ENCODE assay signal across 8 cellular contexts in genomic region chr7:50304158-50304910, GRCh38. TPM values are rescaled to one million over a fixed set of nuclear protein-coding genes. Genes with fewer than 3 reads are reported as not detected.
DNase-seq lines count a peak whose midpoint lies in the region; ATAC-seq, FAIRE-seq and TF ChIP-seq lines count a peak whose summit lies in the region.

TSS of gene IKZF1 (plus strand) at chr7:50304716. CDS start at chr7:50319062, 14,346 bp downstream.

- peak within 1 kb of the TSS; percentile 67 for H3K27ac ChIP-seq in GM12878 (ENCODE audit: control insufficient read depth, insufficient read depth)

- peak; percentile 33 for TF ChIP-seq POLR2A in GM12878 (IDR thresholded peaks at IDR 0.05; ENCODE audit: low read depth, low read length)

- in situ Hi-C loops in GM12878 (cut with MboI), result no loop called here

- TF ChIP-seq EP300 in GM12878 (IDR thresholded peaks at IDR 0.05; ENCODE audit: borderline replicate concordance in 1 of 2, control insufficient read depth in 1 of 2, low read depth in 2 of 2, low read length in 2 of 2), result no peak

- CTCF ChIA-PET in T-cell (lab: Charles Lee) (interaction anchor here (0.7 to 2.2 kb wide), 12 partner anchors 11 to 101 kb away, joined by 3 to 13 read pairs (median 4); no protein-coding TSS in a partner anchor), GM12878 (lab: Yijun Ruan, JAX) (interaction anchor here (0.6 to 14.5 kb wide), 12 partner anchors 8 to 857 kb away, joined by 3 to 250 read pairs (median 4); no protein-coding TSS in a partner anchor)

- H3K4me1 Mint-ChIP-seq in T-cell, result peaks cover 55 to 69% (median 57%) of the 10 kb centered on the region in 3 donors

- H3K27me3 ChIP-seq in GM12878 (replicated peaks in 1 of 2; ENCODE audit: control insufficient read depth in 2 of 2, insufficient read depth in 2 of 2, low read length in 1 of 2) (no peaks in the 10 kb centered on the region), kidney epithelial cell (ENCODE audit: control insufficient read depth, insufficient read depth, low read length) (peaks cover 41% of the 10 kb centered on the region)

- H3K9me3 Mint-ChIP-seq in T-cell, result no peaks in the 10 kb centered on the region

- FAIRE-seq in GM12878 (lab: Jason Lieb, UNC), result no peak

- WGBS in GM12878 (ENCODE audit: insufficient coverage, insufficient replicate concordance, low lambda C conversion rate, missing lambda C conversion rate), result under 1% methylated on average over 42 of the region's 102 CpGs

- SMC1A ChIA-PET in GM12878 (lab: Charles Lee; ENCODE audit: uncharacterized antibody, unreplicated experiment), result interaction anchor here (0.6 to 12.9 kb wide), 16 partner anchors 10 to 212 kb away, joined by 3 to 356 read pairs (median 10); no protein-coding TSS in a partner anchor

- H3K9ac ChIP-seq in GM12878 (ENCODE audit: control insufficient read depth, insufficient read depth, low read length), result peak within 1 kb of the TSS; percentile 50

- POLR2A ChIA-PET in T-cell (lab: Charles Lee) (interaction anchor here (0.6 to 1.7 kb wide), 11 partner anchors 11 to 64 kb away, joined by 3 to 14 read pairs (median 5); no protein-coding TSS in a partner anchor), GM12878 (lab: Charles Lee) (interaction anchor here (1.1 to 12.6 kb wide), 11 partner anchors 9 to 46 kb away, joined by 3 to 165 read pairs (median 5); no protein-coding TSS in a partner anchor)

- H4K20me1 ChIP-seq in GM12878 (ENCODE audit: control insufficient read depth, insufficient read depth), result no peaks in the 10 kb centered on the region

- peaks cover 49% of the 10 kb centered on the region for H3K79me2 ChIP-seq in GM12878 (ENCODE audit: control insufficient read depth, insufficient read depth, low read length)

- H3K36me3 Mint-ChIP-seq in T-cell, result peaks cover 38% of the 10 kb centered on the region

- H3K4me2 ChIP-seq in GM12878 (ENCODE audit: control insufficient read depth, insufficient read depth), result peak within 1 kb of the TSS; percentile 62

- RAD21 ChIA-PET in GM12878 (lab: Charles Lee; ENCODE audit: unreplicated experiment), result interaction anchor here (0.8 to 13.0 kb wide), 11 partner anchors 11 to 162 kb away, joined by 3 to 293 read pairs (median 6); no protein-coding TSS in a partner anchor

- peak within 1 kb of the TSS; percentile 79 for H3K4me3 ChIP-seq in GM12878
- peak within 1 kb of the TSS; percentile 43 for H3K4me3 ChIP-seq in kidney epithelial cell (ENCODE audit: low read depth, low read length)

- no peak for TF ChIP-seq RAD21 in GM12878 (IDR thresholded peaks at IDR 0.05; ENCODE audit: insufficient read depth, low read depth, low read length)

- peak within 1 kb of the TSS; percentile 95 to 100 for H3K27ac Mint-ChIP-seq in T-cell

- intact Hi-C loops in GM12878 (cut with micrococcal nuclease; ENCODE audit: unreplicated experiment), result loop anchor here (2.0 kb wide), 1 partner anchor 162 kb away; no protein-coding TSS in a partner anchor

- H3K4me3 Mint-ChIP-seq in T-cell, result peak within 1 kb of the TSS; percentile 95 to 99 (median 98)

- H2AFZ ChIP-seq in GM12878 (ENCODE audit: control insufficient read depth, low read depth, low read length), result peak within 1 kb of the TSS; percentile 77

- peaks cover 10% of the 10 kb centered on the region for H3K4me1 ChIP-seq in GM12878 (ENCODE audit: control insufficient read depth, insufficient read depth, low read length)

- no peaks in the 10 kb centered on the region for H3K9me3 ChIP-seq in GM12878 (replicated peaks; ENCODE audit: control insufficient read depth, insufficient read depth, low read length)

- BruUV-seq in GM12878 (replicated peaks; lab: Mats Ljungman, UMichigan), result no TSS peak

- peak; percentile 44 for DNase-seq in DMS79 treated with DMSO at 0.1 percent for 48 hours (lab: John Stamatoyannopoulos, UW)
- DNase-seq in DMS79 (lab: John Stamatoyannopoulos, UW), result no peak
- peak in 29 of 34 experiments; percentile 35 to 71 (median 50) for DNase-seq in T-cell
- no peak for DNase-seq in GM12878 (ENCODE audit: low read depth, low spot score)
- no peak for DNase-seq in kidney epithelial cell (ENCODE audit: low read depth)
- DNase-seq in stimulated activated CD4-positive, alpha-beta T cell treated with anti-CD3 and anti-CD28 coated beads, Interleukin-4, amount 100 ng/mL, for 1 hour, result peak; percentile 77
- DNase-seq in NCI-H2227 treated with DMSO at 0.1 percent for 48 hours (lab: John Stamatoyannopoulos, UW), result no peak

- no peaks in the 10 kb centered on the region for H3K27me3 Mint-ChIP-seq in T-cell

- ATAC-seq in HG03108 (IDR thresholded peaks at IDR 0.05; ENCODE audit: unreplicated experiment) (peak; percentile 31), T-cell (replicated peaks in 1 of 4) (peak; percentile 43 to 57 (median 52)), GM12878 (peak; percentile 41)

- H3K36me3 ChIP-seq in GM12878 (ENCODE audit: control insufficient read depth in 2 of 2, insufficient read depth in 2 of 2, low read length in 1 of 2) (no peaks in the 10 kb centered on the region), kidney epithelial cell (ENCODE audit: control insufficient read depth, insufficient read depth, low read length) (no peaks in the 10 kb centered on the region)

- TF ChIP-seq CTCF in GM12878 (IDR thresholded peaks at IDR 0.05 in 2 of 3, conservative IDR thresholded peaks at IDR 0.05 in 1 of 3; ENCODE audit: control insufficient read depth in 2 of 3, extremely low read depth in 1 of 3, insufficient read depth in 1 of 3, low read depth in 3 of 3, low read length in 3 of 3) (no peak; a peak in 1 of 6 replicates), kidney epithelial cell (IDR thresholded peaks at IDR 0.05; ENCODE audit: insufficient read depth, low read length, poor library complexity, severe bottlenecking) (no peak)

TF ChIP-seq in GM12878, 131 proteins besides CTCF, POLR2A, EP300 and RAD21 (continues in another document):
- TF ChIP-seq BACH1 (IDR thresholded peaks at IDR 0.05; ENCODE audit: borderline replicate concordance), result 0 out of 2 replicates have a peak, but pooled peaks have one; percentile 6
- TF ChIP-seq TAF1 (IDR thresholded peaks at IDR 0.05; ENCODE audit: borderline replicate concordance, low read depth, low read length), result 0 out of 2 replicates have a peak, but pooled peaks have one; percentile 20
- no peak for TF ChIP-seq STAT3 (IDR thresholded peaks at IDR 0.05; ENCODE audit: low read depth, low read length)
- 0 out of 2 replicates have a peak, but pooled peaks have one; percentile 65 for TF ChIP-seq RB1 (IDR thresholded peaks at IDR 0.05; ENCODE audit: borderline replicate concordance)
- peak in 1 of 2 experiments; percentile 27; a peak in 2 of 4 replicates for TF ChIP-seq BHLHE40 (IDR thresholded peaks at IDR 0.05; ENCODE audit: borderline replicate concordance in 1 of 2, low read depth in 2 of 2, low read length in 1 of 2)
- no peak for TF ChIP-seq YY1 (IDR thresholded peaks at IDR 0.05; ENCODE audit: low read depth, low read length)
- TF ChIP-seq, protein P1, sequence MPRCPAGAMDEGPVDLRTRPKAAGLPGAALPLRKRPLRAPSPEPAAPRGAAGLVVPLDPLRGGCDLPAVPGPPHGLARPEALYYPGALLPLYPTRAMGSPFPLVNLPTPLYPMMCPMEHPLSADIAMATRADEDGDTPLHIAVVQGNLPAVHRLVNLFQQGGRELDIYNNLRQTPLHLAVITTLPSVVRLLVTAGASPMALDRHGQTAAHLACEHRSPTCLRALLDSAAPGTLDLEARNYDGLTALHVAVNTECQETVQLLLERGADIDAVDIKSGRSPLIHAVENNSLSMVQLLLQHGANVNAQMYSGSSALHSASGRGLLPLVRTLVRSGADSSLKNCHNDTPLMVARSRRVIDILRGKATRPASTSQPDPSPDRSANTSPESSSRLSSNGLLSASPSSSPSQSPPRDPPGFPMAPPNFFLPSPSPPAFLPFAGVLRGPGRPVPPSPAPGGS (IDR thresholded peaks at IDR 0.05; ENCODE audit: borderline replicate concordance, insufficient read depth, low read depth, low read length, poor library complexity, severe bottlenecking), result no peak
- no peak for TF ChIP-seq ZNF384 (IDR thresholded peaks at IDR 0.05; ENCODE audit: borderline replicate concordance, low read depth, low read length)
- 0 out of 2 replicates have a peak, but pooled peaks have one; percentile 3 for TF ChIP-seq ZSCAN29 (IDR thresholded peaks at IDR 0.05)
- peak; percentile 67 for TF ChIP-seq NR2F1 (conservative IDR thresholded peaks at IDR 0.05)

RNA-seq across cellular contexts. Expression of gene IKZF1, which starts in this region (rescaled TPM):
- total RNA-seq in T-cell, result 100 to 1,000 TPM; 429 to 525 (median 494) TPM
- 250 and 261 TPM in 2 replicates for total RNA-seq in GM12878 (2013; cell fraction: nucleolus; rRNA removed)
- total RNA-seq in GM12878 (2014; rRNA removed), result 101 and 104 TPM in 2 replicates
- 69.5 and 70.2 TPM in 2 replicates for total RNA-seq in GM12878 (2014; rRNA removed; fragmentation: Illumina TruSeq; extraction: Trizol)
- 125 and 131 TPM in 2 replicates for total RNA-seq in GM12878 (2021)
- 23.9 TPM for polyA plus RNA-seq in GM12878 (2011; ENCODE audit: low read depth)
- polyA plus RNA-seq in GM12878 (2011; rRNA removed), result 58.5 and 61.7 TPM in 2 replicates
- polyA plus RNA-seq in GM12878 (2011; cell fraction: cytosol; rRNA removed), result 60.4 and 68.7 TPM in 2 replicates
- 76.4 and 80.1 TPM in 2 replicates for polyA plus RNA-seq in GM12878 (2011; cell fraction: nucleus; rRNA removed)
- 30.9 and 31.5 TPM in 2 replicates for polyA plus RNA-seq in GM12878 (2012)
- 73.0 and 73.8 TPM in 2 replicates for polyA plus RNA-seq in GM12878 (2014; fragmentation: Illumina TruSeq; extraction: Trizol)
- 10 to 100 TPM; 27.2 to 29.8 TPM for polyA plus RNA-seq in GM12878 (2014; fragmentation: Nextera tagmentation; extraction: Ambion mirVana)
- 60.3 and 64.2 TPM in 2 replicates for polyA plus RNA-seq in GM12878 (2014; rRNA removed)
- polyA plus RNA-seq in GM12878 (2016; fragmentation: Nextera tagmentation; extraction: Ambion mirVana), result 10 to 100 TPM; 82.5 to 95.3 TPM
- polyA minus RNA-seq in GM12878 (2011; rRNA and poly(A)+ RNA removed), result 133 and 138 TPM in 2 replicates
- polyA minus RNA-seq in GM12878 (2011; cell fraction: cytosol; rRNA and poly(A)+ RNA removed), result 59.5 and 62.5 TPM in 2 replicates
- polyA minus RNA-seq in GM12878 (2011; cell fraction: nucleus; rRNA and poly(A)+ RNA removed), result 108 and 193 TPM in 2 replicates
- 0.33 and 1.3 TPM in 2 replicates for total RNA-seq in kidney epithelial cell

Comparison
In these comparisons a context has a peak if more than half of its experiments do, and no peak if none do; other contexts are left out.
1. RNA of gene IKZF1 (total RNA-seq): 429 to 525 TPM in T-cell and 69.5 to 261 TPM in GM12878; 0.33 to 1.3 TPM in kidney epithelial cell; every median in the first group is over 10 times any median in the second.
2. DNase-seq: peak in DMS79 treated with DMSO at 0.1 percent for 48 hours (single experiment), T-cell (29 of 34) and stimulated activated CD4-positive, alpha-beta T cell treated with anti-CD3 and anti-CD28 coated beads, Interleukin-4, amount 100 ng/mL, for 1 hour (single experiment); none in DMS79 (single experiment), GM12878 (single experiment), kidney epithelial cell (single experiment) and NCI-H2227 treated with DMSO at 0.1 percent for 48 hours (single experiment).
3. Peak in every context shown above with its lines, with median percentiles within 50 percentile points of each other: ATAC-seq.